Comparison of ENCODE assay signal across 8 cellular contexts in genomic region chr1:40877681-40878080, GRCh38. TPM values are rescaled to one million over a fixed set of nuclear protein-coding genes. Genes with fewer than 3 reads are reported as not detected.
DNase-seq lines count a peak whose midpoint lies in the region; ATAC-seq, FAIRE-seq and TF ChIP-seq lines count a peak whose summit lies in the region.

No MANE protein-coding gene starts in this region.

- peak in 1 of 2 experiments; percentile 77 for DNase-seq in A549 (ENCODE audit: low read depth in 1 of 2, low spot score in 1 of 2)
- peak; percentile 49 for DNase-seq in H7
- peak; percentile 73 to 87 for DNase-seq in SW 1271 (lab: John Stamatoyannopoulos, UW)
- DNase-seq in fibroblast of pulmonary artery (ENCODE audit: low read depth): peak; percentile 92
- peak; percentile 67 for DNase-seq in sciatic nerve (ENCODE audit: low spot score)
- DNase-seq in frontal cortex (ENCODE audit: low spot score in 2 of 2): no peak
- no peak for DNase-seq in GM19239 (ENCODE audit: insufficient read length, low spot score)

- peaks cover 12% of the 10 kb centered on the region; the same call in 2 of the 3 replicates for H3K9me3 ChIP-seq in A549

- TF ChIP-seq RAD21 in A549 (conservative IDR thresholded peaks at IDR 0.05 in 1 of 2, IDR thresholded peaks at IDR 0.05 in 1 of 2): 0 out of 5 replicates have a peak, but pooled peaks of 1 of the 2 experiments have one; percentile 14

- H3K4me2 ChIP-seq in A549: peak overlapping the region; percentile 53; the same call in 2 of the 3 replicates

- peaks cover 44% of the 10 kb centered on the region for H3K4me1 ChIP-seq in A549

- H3K4me3 ChIP-seq in A549 (no peak overlapping the region), H7 (ENCODE audit: insufficient read depth, low read depth, low read length) (no peak overlapping the region), fibroblast of pulmonary artery (replicated peaks; ENCODE audit: low read depth, low read length) (no peak overlapping the region)

- CTCF ChIA-PET in A549 (lab: Yijun Ruan, JAX): interaction anchor here (1.6 to 22.4 kb wide), 4 partner anchors 10 to 68 kb away, joined by 4 to 602 read pairs (median 10); partner anchors contain the start of gene CITED4

- no peaks in the 10 kb centered on the region for H3K36me3 ChIP-seq in H7 (replicated peaks; ENCODE audit: control insufficient read depth, insufficient read depth, low read length)

- POLR2A ChIA-PET in A549 (lab: Yijun Ruan, JAX): interaction anchor here (1.1 to 2.0 kb wide), 3 partner anchors 9 to 62 kb away, joined by 3 to 8 read pairs (median 3); partner anchors contain the start of gene CITED4

- WGBS in A549 (ENCODE audit: missing lambda C conversion rate): 0% methylated on average over 1 of the region's 4 CpGs

- ATAC-seq in A549: peak; percentile 62 to 73
- ATAC-seq in sciatic nerve: peak; percentile 68
- no peak for ATAC-seq in HG02938 (IDR thresholded peaks at IDR 0.05; ENCODE audit: unreplicated experiment)

- TF ChIP-seq POLR2A in A549 (IDR thresholded peaks at IDR 0.05; ENCODE audit: low read length): no peak

- peaks cover 2% of the 10 kb centered on the region; the same call in 1 of the 2 replicates for H3K27me3 ChIP-seq in H7 (ENCODE audit: control insufficient read depth, insufficient read depth, low read length)

- TF ChIP-seq CTCF in A549 (IDR thresholded peaks at IDR 0.05): no peak
- TF ChIP-seq CTCF in fibroblast of pulmonary artery (IDR thresholded peaks at IDR 0.05; ENCODE audit: low read length, missing control alignments): no peak

- H3K27ac ChIP-seq in A549: peak overlapping the region; percentile 86 to 95

- FAIRE-seq in A549 (lab: Jason Lieb, UNC) (no peak), frontal cortex (lab: Jason Lieb, UNC) (no peak), GM19239 (lab: Jason Lieb, UNC) (no peak)

- peak in 1 of 2 experiments; percentile 20; a peak in 2 of 5 replicates for TF ChIP-seq EP300 in A549 (IDR thresholded peaks at IDR 0.05)

- intact Hi-C loops in sciatic nerve (cut with DNase I): no loop called here

TF ChIP-seq in A549, 52 proteins besides CTCF, POLR2A, EP300 and RAD21:
- TF ChIP-seq MAFK (IDR thresholded peaks at IDR 0.05; ENCODE audit: partially characterized antibody): no peak
- no peak for TF ChIP-seq REST (IDR thresholded peaks at IDR 0.05)
- TF ChIP-seq CBX2 (IDR thresholded peaks at IDR 0.05; ENCODE audit: borderline replicate concordance, low read depth): no peak
- no peak for TF ChIP-seq ZSCAN20 (CRISPR knock-in tag; IDR thresholded peaks at IDR 0.05)
- no peak for TF ChIP-seq RFX5 (IDR thresholded peaks at IDR 0.05)
- TF ChIP-seq TFCP2L1 (CRISPR knock-in tag; IDR thresholded peaks at IDR 0.05): no peak
- no peak for TF ChIP-seq HOXB13 (CRISPR knock-in tag; IDR thresholded peaks at IDR 0.05; ENCODE audit: low read depth)
- TF ChIP-seq MAX (IDR thresholded peaks at IDR 0.05): no peak
- TF ChIP-seq SMC3 (IDR thresholded peaks at IDR 0.05): no peak
- peak in 1 of 2 experiments; percentile 39; a peak in 2 of 5 replicates for TF ChIP-seq JUN (IDR thresholded peaks at IDR 0.05)
- 0 out of 2 replicates have a peak, but pooled peaks have one; percentile 25 for TF ChIP-seq JUNB (IDR thresholded peaks at IDR 0.05)
- peak; percentile 52 for TF ChIP-seq USF2 (IDR thresholded peaks at IDR 0.05)
- no peak for TF ChIP-seq CBX8 (IDR thresholded peaks at IDR 0.05)
TF ChIP-seq in A549: peak in this region for 3.

RNA-seq across cellular contexts. Expression of gene CITED4, which starts 15.5 kb away (rescaled TPM):
- polyA plus RNA-seq in A549 (2011; rRNA removed) (5.8 and 7.1 TPM in 2 replicates), A549 (2017; fragmentation: RNase III; extraction: RNeasy Plus Mini Kit Qiagen cat#74134 plus additional on column Dnase treatment) (23.7 to 33.5 TPM (median 32.2 TPM) in 3 replicates)
- polyA plus RNA-seq in A549 (2012; cell fraction: cytosol; rRNA removed): 33.9 and 64.1 TPM in 2 replicates
- 40.5 and 61.4 TPM in 2 replicates for polyA plus RNA-seq in A549 (2012; cell fraction: nucleus; rRNA removed)
- 4.2 and 9.2 TPM in 2 replicates for polyA minus RNA-seq in A549 (2011; rRNA and poly(A)+ RNA removed)
- total RNA-seq in H7 (2014; rRNA removed; shearing (Covaris generic)): 13.9 and 15.7 TPM in 2 replicates
- total RNA-seq in sciatic nerve (5.6 TPM), frontal cortex (under 0.01 TPM)

Comparison
In these comparisons a context has a peak if more than half of its experiments do, and no peak if none do; other contexts are left out.
1. DNase-seq: peak in H7 (single experiment), SW 1271 (2 of 2), fibroblast of pulmonary artery (single experiment) and sciatic nerve (single experiment); none in frontal cortex (0 of 2) and GM19239 (single experiment).